In genomic region chr13:37058801-37059135, GRCh38 we compare ENCODE assay signal across 8 cellular contexts. TPM values are rescaled to one million over a fixed set of nuclear protein-coding genes. Genes with fewer than 3 reads are reported as not detected.
DNase-seq lines count a peak whose midpoint lies in the region; ATAC-seq and TF ChIP-seq lines count a peak whose summit lies in the region.

No MANE protein-coding gene starts in this region.

- ATAC-seq in GM21529 (IDR thresholded peaks at IDR 0.05; ENCODE audit: unreplicated experiment) (peak; percentile 19), foreskin keratinocyte (peak; percentile 27)

- no peaks in the 10 kb centered on the region for H3K27me3 ChIP-seq in HUES6 (ENCODE audit: control insufficient read depth, insufficient read depth, low read length)
- H3K27me3 ChIP-seq in foreskin keratinocyte, result no peaks in the 10 kb centered on the region
- H3K27me3 ChIP-seq in ovary, result no peaks in the 10 kb centered on the region

- no peak for TF ChIP-seq EP300 in ovary (IDR thresholded peaks at IDR 0.05)

- intact Hi-C loops in ovary (cut with DNase I), result no loop called here

- no peak for TF ChIP-seq CTCF in GM12864 (IDR thresholded peaks at IDR 0.05; ENCODE audit: low read depth, low read length, missing control alignments)
- no peak for TF ChIP-seq CTCF in foreskin keratinocyte (conservative IDR thresholded peaks at IDR 0.05)
- no peak for TF ChIP-seq CTCF in ovary (IDR thresholded peaks at IDR 0.05)

- H3K27ac ChIP-seq in HUES6 (ENCODE audit: low read depth, low read length), result peak overlapping the region; percentile 91
- H3K27ac ChIP-seq in foreskin keratinocyte, result peak overlapping the region; percentile 82
- H3K27ac ChIP-seq in ovary, result peak overlapping the region in 1 of 2 donors; percentile 79

- DNase-seq in GM12864 (ENCODE audit: low read depth) (no peak), foreskin keratinocyte (no peak), ovary (no peak), AG08396 (ENCODE audit: low spot score) (no peak), OCI-M2 (lab: John Stamatoyannopoulos, UW; ENCODE audit: unreplicated experiment) (no peak)
- peak; percentile 24 for DNase-seq in activated CD8-positive, alpha-beta memory T cell treated with anti-CD3 and anti-CD28 coated beads, Interleukin-2, amount 50 U/mL, for 4 hours

- H3K9ac ChIP-seq in HUES6 (ENCODE audit: low read length), result peak overlapping the region; percentile 95

- H3K9me3 ChIP-seq in HUES6 (ENCODE audit: control insufficient read depth, insufficient read depth, low read depth, low read length) (no peaks in the 10 kb centered on the region; the same call in 1 of the 2 replicates), ovary (no peaks in the 10 kb centered on the region)

- H3K4me3 ChIP-seq in GM12864 (ENCODE audit: low read depth, low read length) (peak overlapping the region; percentile 67), HUES6 (ENCODE audit: low read depth, low read length) (peak overlapping the region; percentile 98), ovary (peak overlapping the region; percentile 81)

- H3K36me3 ChIP-seq in HUES6 (ENCODE audit: control insufficient read depth, insufficient read depth, low read length) (peaks cover 4% of the 10 kb centered on the region), ovary (no peaks in the 10 kb centered on the region)

- no peak for TF ChIP-seq POLR2A in ovary (IDR thresholded peaks at IDR 0.05)

- H3K4me1 ChIP-seq in HUES6 (ENCODE audit: control insufficient read depth, insufficient read depth, low read length) (peaks cover 4% of the 10 kb centered on the region; the same call in 1 of the 2 replicates), foreskin keratinocyte (no peaks in the 10 kb centered on the region), ovary (ENCODE audit: insufficient read depth) (no peaks in the 10 kb centered on the region)

- WGBS in ovary, 3 donors, result 0 to 1% (median 1%) methylated on average over 13 of the region's 13 CpGs

RNA-seq across cellular contexts. Expression of gene SUPT20H, which starts 0.7 kb away (rescaled TPM):
- total RNA-seq in foreskin keratinocyte (50.0 and 56.4 TPM in 2 replicates), ovary (10 to 100 TPM; 36.6 to 57.1 (median 50.9) TPM)
- polyA plus RNA-seq in foreskin keratinocyte (27.0 and 29.2 TPM in 2 replicates), ovary (100 to 1,000 TPM in 1 of 2 donors, 10 to 100 TPM in 1; 31.7 to 108 TPM)

RNA-seq across cellular contexts. Expression of gene CSNK1A1L, which starts 46.7 kb away (rescaled TPM):
- not detected in 2 replicates for total RNA-seq in foreskin keratinocyte
- not detected in 2 replicates for polyA plus RNA-seq in foreskin keratinocyte
- total RNA-seq in ovary, result not detected
- polyA plus RNA-seq in ovary, result not detected

RNA-seq across cellular contexts. Expression of gene EXOSC8, which starts 58.2 kb away (rescaled TPM):
- total RNA-seq in foreskin keratinocyte (71.1 and 72.8 TPM in 2 replicates), ovary (10 to 100 TPM; 26.1 to 68.2 (median 34.2) TPM)
- polyA plus RNA-seq in foreskin keratinocyte (67.0 and 73.0 TPM in 2 replicates), ovary (10 to 100 TPM; 33.2 to 37.5 TPM)

RNA-seq across cellular contexts. Expression of gene ALG5, which starts 59.6 kb away (rescaled TPM):
- 37.9 and 43.4 TPM in 2 replicates for total RNA-seq in foreskin keratinocyte
- 41.8 and 44.1 TPM in 2 replicates for polyA plus RNA-seq in foreskin keratinocyte
- 10 to 100 TPM; 19.8 to 36.0 (median 23.8) TPM for total RNA-seq in ovary
- polyA plus RNA-seq in ovary, result 10 to 100 TPM; 24.9 to 37.7 TPM
